In the genomic region with DNA sequence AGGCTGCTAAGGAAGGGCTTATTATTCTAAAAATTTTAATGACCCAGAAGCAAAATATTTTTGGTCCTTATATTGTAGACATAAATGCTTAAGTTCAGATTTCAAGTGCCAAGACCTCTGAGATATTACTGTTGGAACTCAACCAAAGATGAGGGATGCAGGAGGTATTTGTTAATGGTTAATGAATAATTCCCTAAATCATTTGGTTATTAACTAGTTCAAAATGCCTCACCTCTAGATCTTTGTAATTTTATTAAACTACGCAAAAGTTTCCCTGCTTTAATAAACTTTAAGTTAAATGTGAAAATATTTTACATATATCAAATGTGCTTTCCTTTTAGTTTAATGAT, we compare ENCODE assay signal across 22 cellular contexts.
A peak's percentile ranks its signal among the peaks of the same experiment; 100 is the strongest.
DNase-seq lines count a peak whose midpoint lies in the region; ATAC-seq and TF ChIP-seq lines count a peak whose summit lies in the region.
"Had no signal": no experiment of that assay in that cellular context is flagged by ENCODE, and none has a peak within 500 bp of the region (broad histone marks: within the 10 kb centered on the region; RNA-seq: fewer than 3 reads in every experiment).

No MANE protein-coding gene starts in this region.

- H3K9me3 ChIP-seq in SK-N-SH, result no peaks in the 10 kb centered on the region; the same call in 1 of the 2 replicates
- no peaks in the 10 kb centered on the region for H3K9me3 ChIP-seq in gastroesophageal sphincter
- no peaks in the 10 kb centered on the region for H3K9me3 ChIP-seq in HAP-1
- H3K9me3 ChIP-seq: thyroid gland had no signal

- TF ChIP-seq RAD21 in SK-N-SH (IDR thresholded peaks at IDR 0.05; ENCODE audit: low read length), result no peak

- H3K9ac ChIP-seq in SK-N-SH, result peak overlapping the region; percentile 44; the same call in 1 of the 2 replicates

- POLR2A ChIA-PET in SK-N-SH (lab: Yijun Ruan, JAX), result no interaction called here

- H3K36me3 ChIP-seq in SK-N-SH (replicated peaks in 1 of 2; ENCODE audit: control insufficient read depth in 1 of 2, insufficient read depth in 2 of 2, low read length in 1 of 2), result no peaks in the 10 kb centered on the region
- H3K36me3 ChIP-seq in gastroesophageal sphincter, result no peaks in the 10 kb centered on the region
- H3K36me3 ChIP-seq in HAP-1 (replicated peaks), result no peaks in the 10 kb centered on the region
- H3K36me3 ChIP-seq: thyroid gland had no signal

- peak overlapping the region; percentile 2 for H3K27ac Mint-ChIP-seq in osteocyte (ENCODE audit: unreplicated experiment)
- H3K27ac Mint-ChIP-seq: activated CD4-positive, alpha-beta memory T cell treated with anti-CD3 and anti-CD28 coated beads for 36 hours; CD8-positive, alpha-beta memory T cell; naive B cell; T-helper 2 cell treated with Interferon-gamma antibody and Interleukin-4, amounts not matched to agents 5 μg/mL and 100 μg/mL, for 36 hours; WTC11 had no signal

- no peak for TF ChIP-seq POLR2A in gastroesophageal sphincter (IDR thresholded peaks at IDR 0.05)

- H3K36me3 Mint-ChIP-seq in osteocyte (ENCODE audit: unreplicated experiment), result no peaks in the 10 kb centered on the region
- H3K36me3 Mint-ChIP-seq: activated CD4-positive, alpha-beta memory T cell treated with anti-CD3 and anti-CD28 coated beads for 36 hours; CD8-positive, alpha-beta memory T cell; naive B cell; WTC11 had no signal

- peak overlapping the region in 1 of 2 experiments; percentile 36; a peak in 2 of 4 replicates for H3K4me3 ChIP-seq in SK-N-SH (ENCODE audit: low read depth in 2 of 2, low read length in 1 of 2)
- no peak overlapping the region for H3K4me3 ChIP-seq in gastroesophageal sphincter
- no peak overlapping the region for H3K4me3 ChIP-seq in HAP-1
- H3K4me3 ChIP-seq: thyroid gland had no signal

- H3K4me3 Mint-ChIP-seq in osteocyte (ENCODE audit: unreplicated experiment), result no peak overlapping the region
- H3K4me3 Mint-ChIP-seq: activated CD4-positive, alpha-beta memory T cell treated with anti-CD3 and anti-CD28 coated beads for 36 hours; CD8-positive, alpha-beta memory T cell; central memory CD8-positive, alpha-beta T cell; naive B cell; T-helper 2 cell treated with Interferon-gamma antibody and Interleukin-4, amounts not matched to agents 5 μg/mL and 100 μg/mL, for 36 hours; WTC11 had no signal

- peak overlapping the region; percentile 72 for H3K4me2 ChIP-seq in SK-N-SH

- H3K27me3 ChIP-seq in SK-N-SH (ENCODE audit: insufficient read depth) (no peaks in the 10 kb centered on the region), gastroesophageal sphincter (no peaks in the 10 kb centered on the region), HAP-1 (ENCODE audit: low read depth) (no peaks in the 10 kb centered on the region)
- H3K27me3 ChIP-seq: thyroid gland had no signal

- 22% methylated on average over 1 of the region's 1 CpG for WGBS in SK-N-SH (ENCODE audit: low lambda C conversion rate)
- 81 to 87% methylated on average over 1 of the region's 1 CpG for WGBS in gastroesophageal sphincter (ENCODE audit: low coverage in 1 of 2), 2 donors

- H2AFZ ChIP-seq in SK-N-SH (ENCODE audit: low read depth), result peak overlapping the region; percentile 29

- peaks cover 54% of the 10 kb centered on the region for H3K4me1 Mint-ChIP-seq in osteocyte (ENCODE audit: unreplicated experiment)
- H3K4me1 Mint-ChIP-seq: CD8-positive, alpha-beta memory T cell; central memory CD8-positive, alpha-beta T cell; naive B cell had no signal

- CTCF ChIA-PET in SK-N-SH (lab: Yijun Ruan, JAX), result no interaction called here

- ATAC-seq in gastroesophageal sphincter, result no peak
- ATAC-seq: WTC11 had no signal

- in situ Hi-C loops in HAP-1 (cut with MboI; ENCODE audit: low sequenced_read_pairs), result no loop called here

- H3K4me1 ChIP-seq in SK-N-SH (ENCODE audit: control insufficient read depth in 1 of 2, insufficient read depth in 2 of 2, low read depth in 1 of 2, low read length in 1 of 2), result peaks cover 31 to 41% of the 10 kb centered on the region in 2 experiments; a peak in 3 of 4 replicates
- peaks cover 0 to 23% (median 3%) of the 10 kb centered on the region in 3 donors for H3K4me1 ChIP-seq in gastroesophageal sphincter
- H3K4me1 ChIP-seq in HAP-1, result no peaks in the 10 kb centered on the region

- no peaks in the 10 kb centered on the region for H4K20me1 ChIP-seq in SK-N-SH (ENCODE audit: insufficient read depth)

- H3K9me3 Mint-ChIP-seq in osteocyte (ENCODE audit: unreplicated experiment), result peaks cover 4% of the 10 kb centered on the region
- H3K9me3 Mint-ChIP-seq: activated CD4-positive, alpha-beta memory T cell treated with anti-CD3 and anti-CD28 coated beads for 36 hours; CD8-positive, alpha-beta memory T cell; naive B cell; T-helper 2 cell treated with Interferon-gamma antibody and Interleukin-4, amounts not matched to agents 5 μg/mL and 100 μg/mL, for 36 hours had no signal

- H3K27me3 Mint-ChIP-seq in osteocyte (ENCODE audit: unreplicated experiment), result no peaks in the 10 kb centered on the region
- H3K27me3 Mint-ChIP-seq: activated CD4-positive, alpha-beta memory T cell treated with anti-CD3 and anti-CD28 coated beads for 36 hours; central memory CD8-positive, alpha-beta T cell had no signal

- H3K27ac ChIP-seq in SK-N-SH (ENCODE audit: low read depth in 2 of 2, low read length in 1 of 2), result peak overlapping the region; percentile 74 to 95
- peak overlapping the region in 3 of 4 donors; percentile 21 to 59 (median 58) for H3K27ac ChIP-seq in gastroesophageal sphincter
- H3K27ac ChIP-seq: SK-N-MC had no signal

- TF ChIP-seq CTCF in SK-N-SH (IDR thresholded peaks at IDR 0.05), result no peak
- TF ChIP-seq CTCF in gastroesophageal sphincter (IDR thresholded peaks at IDR 0.05), result no peak
- TF ChIP-seq CTCF in osteocyte (IDR thresholded peaks at IDR 0.05), result no peak

- H3K79me2 ChIP-seq in SK-N-SH (ENCODE audit: insufficient read depth), result no peaks in the 10 kb centered on the region

- no peaks in the 10 kb centered on the region for H3K9me2 ChIP-seq in SK-N-SH

- peak; percentile 33 to 68; a peak in 2 of 4 replicates for TF ChIP-seq EP300 in SK-N-SH (IDR thresholded peaks at IDR 0.05; ENCODE audit: borderline replicate concordance in 1 of 2, low read depth in 1 of 2, low read length in 1 of 2)
- TF ChIP-seq EP300 in gastroesophageal sphincter (IDR thresholded peaks at IDR 0.05), result no peak

- DNase-seq in EH (ENCODE audit: low read depth), result peak; percentile 70
- no peak for DNase-seq in SK-N-SH
- no peak for DNase-seq in osteocyte (ENCODE audit: extremely low spot score, unreplicated experiment)
- no peak for DNase-seq in activated CD4-positive, alpha-beta T cell treated with anti-CD3 and anti-CD28 coated beads for 48 hours
- no peak for DNase-seq in HAP-1 (ENCODE audit: low spot score in 2 of 2)
- DNase-seq in NK-92 (lab: John Stamatoyannopoulos, UW; ENCODE audit: unreplicated experiment), result no peak
- no peak for DNase-seq in NOMO-1 treated with DMSO at 0.1 percent for 48 hours (lab: John Stamatoyannopoulos, UW; ENCODE audit: unreplicated experiment)
- DNase-seq: activated CD4-positive, alpha-beta memory T cell treated with anti-CD3 and anti-CD28 coated beads for 36 hours; activated gamma-delta T cell treated with Interleukin-2 at 50 U/mL for 16 hours; CD8-positive, alpha-beta memory T cell; glutamatergic neuron; naive B cell; NCI-H1048; NCI-H2029; NCI-H226; stimulated activated naive CD4-positive, alpha-beta T cell treated with Interleukin-2 at 50 U/mL for 16 hours; thyroid gland had no signal

- peaks cover 26% of the 10 kb centered on the region for H3F3A ChIP-seq in SK-N-SH (replicated peaks; ENCODE audit: insufficient read depth)

TF ChIP-seq in SK-N-SH, 30 proteins besides CTCF, POLR2A, EP300 and RAD21 (continues in another document):
- TF ChIP-seq GATA2 (CRISPR knock-in tag; IDR thresholded peaks at IDR 0.05) (no peak), YY1 (IDR thresholded peaks at IDR 0.05; ENCODE audit: low read depth) (no peak), SIN3A (IDR thresholded peaks at IDR 0.05; ENCODE audit: borderline replicate concordance, low read depth, low read length) (no peak), GABPA (IDR thresholded peaks at IDR 0.05; ENCODE audit: low read depth) (no peak)
- TF ChIP-seq, protein P1, sequence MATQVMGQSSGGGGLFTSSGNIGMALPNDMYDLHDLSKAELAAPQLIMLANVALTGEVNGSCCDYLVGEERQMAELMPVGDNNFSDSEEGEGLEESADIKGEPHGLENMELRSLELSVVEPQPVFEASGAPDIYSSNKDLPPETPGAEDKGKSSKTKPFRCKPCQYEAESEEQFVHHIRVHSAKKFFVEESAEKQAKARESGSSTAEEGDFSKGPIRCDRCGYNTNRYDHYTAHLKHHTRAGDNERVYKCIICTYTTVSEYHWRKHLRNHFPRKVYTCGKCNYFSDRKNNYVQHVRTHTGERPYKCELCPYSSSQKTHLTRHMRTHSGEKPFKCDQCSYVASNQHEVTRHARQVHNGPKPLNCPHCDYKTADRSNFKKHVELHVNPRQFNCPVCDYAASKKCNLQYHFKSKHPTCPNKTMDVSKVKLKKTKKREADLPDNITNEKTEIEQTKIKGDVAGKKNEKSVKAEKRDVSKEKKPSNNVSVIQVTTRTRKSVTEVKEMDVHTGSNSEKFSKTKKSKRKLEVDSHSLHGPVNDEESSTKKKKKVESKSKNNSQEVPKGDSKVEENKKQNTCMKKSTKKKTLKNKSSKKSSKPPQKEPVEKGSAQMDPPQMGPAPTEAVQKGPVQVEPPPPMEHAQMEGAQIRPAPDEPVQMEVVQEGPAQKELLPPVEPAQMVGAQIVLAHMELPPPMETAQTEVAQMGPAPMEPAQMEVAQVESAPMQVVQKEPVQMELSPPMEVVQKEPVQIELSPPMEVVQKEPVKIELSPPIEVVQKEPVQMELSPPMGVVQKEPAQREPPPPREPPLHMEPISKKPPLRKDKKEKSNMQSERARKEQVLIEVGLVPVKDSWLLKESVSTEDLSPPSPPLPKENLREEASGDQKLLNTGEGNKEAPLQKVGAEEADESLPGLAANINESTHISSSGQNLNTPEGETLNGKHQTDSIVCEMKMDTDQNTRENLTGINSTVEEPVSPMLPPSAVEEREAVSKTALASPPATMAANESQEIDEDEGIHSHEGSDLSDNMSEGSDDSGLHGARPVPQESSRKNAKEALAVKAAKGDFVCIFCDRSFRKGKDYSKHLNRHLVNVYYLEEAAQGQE (IDR thresholded peaks at IDR 0.05; ENCODE audit: low read depth, low read length), result no peak
- TF ChIP-seq, protein P2, sequence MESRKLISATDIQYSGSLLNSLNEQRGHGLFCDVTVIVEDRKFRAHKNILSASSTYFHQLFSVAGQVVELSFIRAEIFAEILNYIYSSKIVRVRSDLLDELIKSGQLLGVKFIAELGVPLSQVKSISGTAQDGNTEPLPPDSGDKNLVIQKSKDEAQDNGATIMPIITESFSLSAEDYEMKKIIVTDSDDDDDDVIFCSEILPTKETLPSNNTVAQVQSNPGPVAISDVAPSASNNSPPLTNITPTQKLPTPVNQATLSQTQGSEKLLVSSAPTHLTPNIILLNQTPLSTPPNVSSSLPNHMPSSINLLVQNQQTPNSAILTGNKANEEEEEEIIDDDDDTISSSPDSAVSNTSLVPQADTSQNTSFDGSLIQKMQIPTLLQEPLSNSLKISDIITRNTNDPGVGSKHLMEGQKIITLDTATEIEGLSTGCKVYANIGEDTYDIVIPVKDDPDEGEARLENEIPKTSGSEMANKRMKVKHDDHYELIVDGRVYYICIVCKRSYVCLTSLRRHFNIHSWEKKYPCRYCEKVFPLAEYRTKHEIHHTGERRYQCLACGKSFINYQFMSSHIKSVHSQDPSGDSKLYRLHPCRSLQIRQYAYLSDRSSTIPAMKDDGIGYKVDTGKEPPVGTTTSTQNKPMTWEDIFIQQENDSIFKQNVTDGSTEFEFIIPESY (IDR thresholded peaks at IDR 0.05; ENCODE audit: borderline replicate concordance, low read depth), result no peak
